In genomic region chr18:78171954-78172353, GRCh38 we compare ENCODE assay signal across 33 cellular contexts.
A peak's percentile ranks its signal among the peaks of the same experiment; 100 is the strongest.
DNase-seq lines count a peak whose midpoint lies in the region; ATAC-seq, FAIRE-seq and TF ChIP-seq lines count a peak whose summit lies in the region.
"Had no signal": no experiment of that assay in that cellular context is flagged by ENCODE, and none has a peak within 500 bp of the region (broad histone marks: within the 10 kb centered on the region; RNA-seq: fewer than 3 reads in every experiment).

No MANE protein-coding gene starts in this region.

- no peak for TF ChIP-seq POLR2A in HepG2 (IDR thresholded peaks at IDR 0.05; ENCODE audit: insufficient read depth in 1 of 2, low read depth in 2 of 2, low read length in 2 of 2)
- TF ChIP-seq POLR2A in right lobe of liver (IDR thresholded peaks at IDR 0.05) = no peak
- no peak for TF ChIP-seq POLR2A in prostate gland (IDR thresholded peaks at IDR 0.05)

- no peaks in the 10 kb centered on the region for H3K36me3 ChIP-seq in HepG2 (replicated peaks in 1 of 2; ENCODE audit: control insufficient read depth in 1 of 2, insufficient read depth in 2 of 2, low read length in 2 of 2)
- no peaks in the 10 kb centered on the region for H3K36me3 ChIP-seq in right lobe of liver
- no peaks in the 10 kb centered on the region for H3K36me3 ChIP-seq in HEK293 (ENCODE audit: control insufficient read depth in 2 of 2, insufficient read depth in 1 of 2, low read length in 2 of 2)
- H3K36me3 ChIP-seq in prostate gland = no peaks in the 10 kb centered on the region
- no peaks in the 10 kb centered on the region for H3K36me3 ChIP-seq in A673 (ENCODE audit: insufficient read depth, low read length, poor library complexity, severe bottlenecking)
- H3K36me3 ChIP-seq: BE2C; BLaER1; BLaER1 treated with 17β-estradiol and CSF1 and Interleukin-3, amounts not matched to agents 10 nM and 100 nM had no signal

- CTCF ChIA-PET in HepG2 (lab: Yijun Ruan, JAX; ENCODE audit: low intra/inter-chr PET ratio, low total read pairs) = no interaction called here
- CTCF ChIA-PET in HEK293 (lab: Yijun Ruan, JAX) = no interaction called here
- CTCF ChIA-PET in A673 (lab: Charles Lee) = no interaction called here

- H3K9me3 ChIP-seq in HepG2 (ENCODE audit: low read length) = no peaks in the 10 kb centered on the region
- no peaks in the 10 kb centered on the region for H3K9me3 ChIP-seq in right lobe of liver
- no peaks in the 10 kb centered on the region for H3K9me3 ChIP-seq in HEK293 (ENCODE audit: control insufficient read depth, insufficient read depth, low read depth, low read length)
- no peaks in the 10 kb centered on the region for H3K9me3 ChIP-seq in prostate gland
- peaks cover 16% of the 10 kb centered on the region for H3K9me3 ChIP-seq in A673 (ENCODE audit: low read depth, low read length, poor library complexity, severe bottlenecking)
- H3K9me3 ChIP-seq: A549; BE2C; BLaER1; BLaER1 treated with 17β-estradiol and CSF1 and Interleukin-3, amounts not matched to agents 10 nM and 100 nM; Caco-2 had no signal

- no peak for TF ChIP-seq RAD21 in HepG2 (CRISPR knock-in tag; IDR thresholded peaks at IDR 0.05)

- no peak overlapping the region for H2AFZ ChIP-seq in HepG2 (ENCODE audit: low read length)

- H3K79me2 ChIP-seq in HepG2 (ENCODE audit: insufficient read depth, low read length) = no peaks in the 10 kb centered on the region

- H3K27me3 ChIP-seq in HepG2 (ENCODE audit: control insufficient read depth in 1 of 2, insufficient read depth in 2 of 2, low read length in 2 of 2) = no peaks in the 10 kb centered on the region; a peak in 2 of 5 replicates
- no peaks in the 10 kb centered on the region for H3K27me3 ChIP-seq in right lobe of liver
- no peaks in the 10 kb centered on the region for H3K27me3 ChIP-seq in prostate gland (replicated peaks; ENCODE audit: insufficient read depth)
- H3K27me3 ChIP-seq in A673 (replicated peaks; ENCODE audit: insufficient read depth, low read depth, low read length, poor library complexity) = no peaks in the 10 kb centered on the region
- H3K27me3 ChIP-seq: BE2C, BLaER1 had no signal

- TF ChIP-seq CTCF in HepG2 (CRISPR knock-in tag; IDR thresholded peaks at IDR 0.05) (no peak), right lobe of liver (IDR thresholded peaks at IDR 0.05) (no peak), HEK293 (tag by site-specific recombination; IDR thresholded peaks at IDR 0.05) (no peak), prostate gland (IDR thresholded peaks at IDR 0.05) (no peak), A673 (conservative IDR thresholded peaks at IDR 0.05; ENCODE audit: low read depth, low read length) (no peak)

- 0% methylated on average over 6 of the region's 6 CpGs for WGBS in HepG2 (ENCODE audit: low lambda C conversion rate)
- 51% methylated on average over 6 of the region's 6 CpGs for WGBS in right lobe of liver (ENCODE audit: insufficient coverage, low coverage, low lambda C conversion rate, missing lambda C conversion rate)
- 88% methylated on average over 6 of the region's 6 CpGs for WGBS in prostate gland

- DNase-seq in HepG2 (ENCODE audit: low spot score) (no peak), right lobe of liver (no peak), urothelium cell line (ENCODE audit: low spot score) (no peak), prostate gland (ENCODE audit: low spot score) (no peak), A673 (ENCODE audit: low spot score) (no peak)
- DNase-seq: 8988T; ACHN; AML-193; BE2C; C1 segment of cervical spinal cord; Caco-2; Calu3; CD4-positive, alpha-beta memory T cell; CD4-positive, alpha-beta T cell; CD4-positive, CD25-positive, alpha-beta regulatory T cell; CD8-positive, alpha-beta memory T cell; CD8-positive, alpha-beta T cell; COR-L47; DMS 273 treated with DMSO at 0.1 percent for 48 hours; DMS153; DMS53; DMS79; DMS79 treated with DMSO at 0.1 percent for 48 hours; DND-41; EL had no signal

- no peak overlapping the region for H3K4me2 ChIP-seq in HepG2 (ENCODE audit: low read depth, low read length)
- H3K4me2 ChIP-seq: A549; BLaER1; BLaER1 treated with 17β-estradiol and CSF1 and Interleukin-3, amounts not matched to agents 10 nM and 100 nM had no signal

- BruUV-seq in HepG2 (replicated peaks; lab: Mats Ljungman, UMichigan) = no TSS peak
- no TSS peak for BruUV-seq in A673 (replicated peaks; lab: Mats Ljungman, UMichigan)

- POLR2A ChIA-PET in HepG2 (lab: Yijun Ruan, JAX) = no interaction called here
- POLR2A ChIA-PET in HEK293 (lab: Yijun Ruan, JAX) = no interaction called here
- POLR2A ChIA-PET in A673 (lab: Charles Lee; ENCODE audit: low non-redundant PET) = no interaction called here

- H3K27ac ChIP-seq in HepG2 (ENCODE audit: extremely low read length, insufficient read depth, low read length) (no peak overlapping the region), right lobe of liver (no peak overlapping the region), HEK293 (ENCODE audit: extremely low read depth, low read depth, low read length) (no peak overlapping the region), prostate gland (no peak overlapping the region), A673 (ENCODE audit: low read depth, low read length, poor library complexity, severe bottlenecking) (no peak overlapping the region)
- H3K27ac ChIP-seq: 22Rv1; A549; BLaER1; BLaER1 treated with 17β-estradiol and CSF1 and Interleukin-3, amounts not matched to agents 10 nM and 100 nM; C4-2B had no signal

- FAIRE-seq in HepG2 (lab: Jason Lieb, UNC) = no peak
- peak; percentile 91 for FAIRE-seq in urothelium cell line (lab: Jason Lieb, UNC)
- FAIRE-seq: A204.1, A549, D721Med had no signal

- H4K20me1 ChIP-seq in HepG2 (ENCODE audit: insufficient read depth, low read length) = no peaks in the 10 kb centered on the region
- H4K20me1 ChIP-seq: BLaER1 had no signal

- TF ChIP-seq EP300 in HepG2 (IDR thresholded peaks at IDR 0.05; ENCODE audit: low read depth in 2 of 2, low read length in 2 of 2) (no peak), HepG2 (CRISPR knock-in tag; IDR thresholded peaks at IDR 0.05; ENCODE audit: borderline replicate concordance) (no peak)

- H3K4me3 ChIP-seq in HepG2 (replicated peaks in 1 of 3; ENCODE audit: insufficient read depth in 1 of 3, low read depth in 2 of 3, low read length in 3 of 3) (no peak overlapping the region), right lobe of liver (no peak overlapping the region), HEK293 (ENCODE audit: low read depth, low read length) (no peak overlapping the region), prostate gland (no peak overlapping the region), A673 (ENCODE audit: low read depth, low read length, poor library complexity, severe bottlenecking) (no peak overlapping the region)
- H3K4me3 ChIP-seq: A549; BLaER1; BLaER1 treated with 17β-estradiol and CSF1 and Interleukin-3, amounts not matched to agents 10 nM and 100 nM had no signal

- intact Hi-C loops in HepG2 (cut with micrococcal nuclease; ENCODE audit: unreplicated experiment) (no loop called here), right lobe of liver (cut with DNase I) (loop anchor here in 1 of 2 donors (10.0 kb wide), 1 partner anchor 63 kb away; no protein-coding TSS in a partner anchor), prostate gland (cut with DNase I) (no loop called here), A673 (cut with micrococcal nuclease; ENCODE audit: unreplicated experiment) (no loop called here)

- in situ Hi-C loops in HepG2 (cut with HindIII; ENCODE audit: extremely low pct_ligation_motif_present, low pct_unique_long_range_greater_than_20kb) = no loop called here

- no peak overlapping the region for H3K9ac ChIP-seq in HepG2 (ENCODE audit: insufficient read depth, low read depth, low read length)
- H3K9ac ChIP-seq: BLaER1; BLaER1 treated with 17β-estradiol and CSF1 and Interleukin-3, amounts not matched to agents 10 nM and 100 nM had no signal

- no peaks in the 10 kb centered on the region for H3K4me1 ChIP-seq in HepG2 (ENCODE audit: insufficient read depth, low read length)
- H3K4me1 ChIP-seq in right lobe of liver = no peaks in the 10 kb centered on the region
- no peaks in the 10 kb centered on the region for H3K4me1 ChIP-seq in HEK293 (ENCODE audit: control insufficient read depth, insufficient read depth, low read length)
- H3K4me1 ChIP-seq in prostate gland (replicated peaks) = no peaks in the 10 kb centered on the region
- no peaks in the 10 kb centered on the region for H3K4me1 ChIP-seq in A673 (ENCODE audit: insufficient read depth, low read length, poor library complexity, severe bottlenecking)
- H3K4me1 ChIP-seq: A549, BE2C, BLaER1, Caco-2 had no signal

- no peak for ATAC-seq in HepG2
- no peak for ATAC-seq in right lobe of liver
- ATAC-seq: A549; CD8-positive, alpha-beta T cell had no signal

TF ChIP-seq in HepG2, 621 proteins besides CTCF, POLR2A, EP300 and RAD21:
- TF ChIP-seq SALL2 (CRISPR knock-in tag; IDR thresholded peaks at IDR 0.05) (no peak), ARID2 (CRISPR knock-in tag; IDR thresholded peaks at IDR 0.05; ENCODE audit: borderline replicate concordance) (no peak), MNT (IDR thresholded peaks at IDR 0.05) (peak; percentile 61)

TF ChIP-seq in HEK293, 187 proteins besides CTCF, POLR2A, EP300 and RAD21:
- TF ChIP-seq ZSCAN4 (tag by site-specific recombination; IDR thresholded peaks at IDR 0.05) = peak; percentile 75
- no peak for TF ChIP-seq HIC1 (tag by site-specific recombination; IDR thresholded peaks at IDR 0.05)
